1 cellular context compared by ENCODE assay signal in genomic region chr17:76278952-76279741, GRCh38.
TF ChIP-seq lines count a peak whose summit lies in the region.

No MANE protein-coding gene starts in this region.

TF ChIP-seq in GM23338, 12 proteins besides CTCF, POLR2A, EP300 and RAD21 (continued from another document):
- TF ChIP-seq, protein P1, sequence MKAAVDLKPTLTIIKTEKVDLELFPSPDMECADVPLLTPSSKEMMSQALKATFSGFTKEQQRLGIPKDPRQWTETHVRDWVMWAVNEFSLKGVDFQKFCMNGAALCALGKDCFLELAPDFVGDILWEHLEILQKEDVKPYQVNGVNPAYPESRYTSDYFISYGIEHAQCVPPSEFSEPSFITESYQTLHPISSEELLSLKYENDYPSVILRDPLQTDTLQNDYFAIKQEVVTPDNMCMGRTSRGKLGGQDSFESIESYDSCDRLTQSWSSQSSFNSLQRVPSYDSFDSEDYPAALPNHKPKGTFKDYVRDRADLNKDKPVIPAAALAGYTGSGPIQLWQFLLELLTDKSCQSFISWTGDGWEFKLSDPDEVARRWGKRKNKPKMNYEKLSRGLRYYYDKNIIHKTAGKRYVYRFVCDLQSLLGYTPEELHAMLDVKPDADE (IDR thresholded peaks at IDR 0.05), result no peak
